ENCODE assay signal across 28 cellular contexts in genomic region chr1:19744886-19745285, GRCh38.
"Had no signal": no experiment of that assay in that cellular context is flagged by ENCODE, and none has a peak within 500 bp of the region (broad histone marks: within the 10 kb centered on the region; RNA-seq: fewer than 3 reads in every experiment).

No MANE protein-coding gene starts in this region.

- H3K27me3 Mint-ChIP-seq: naive B cell; progenitor cell of endocrine pancreas; stimulated activated memory B cell treated with anti-CD40 and anti-IgM and Interleukin-4, amounts not matched to agents 10 μg/mL and 1 μg/mL and 100 μg/mL, for 72 hours; stimulated activated naive CD8-positive, alpha-beta T cell treated with anti-CD3 and anti-CD28 coated beads, Interleukin-15, amount 100 ng/mL, for 72 hours had no signal

- H3K9me3 ChIP-seq: left ventricle myocardium inferior, neutrophil, ovary, transverse colon, upper lobe of left lung, vagina had no signal

- H3K4me3 Mint-ChIP-seq: mesothelial cell of epicardium; natural killer cell; nephron progenitor cell; neural progenitor cell; stimulated activated memory B cell treated with anti-CD40 and anti-IgM and Interleukin-4, amounts not matched to agents 10 μg/mL and 1 μg/mL and 100 μg/mL, for 72 hours; stimulated activated naive CD8-positive, alpha-beta T cell treated with anti-CD3 and anti-CD28 coated beads, Interleukin-15, amount 100 ng/mL, for 72 hours had no signal

- H3K4me1 Mint-ChIP-seq: mesothelial cell of epicardium; naive B cell; natural killer cell; nephron progenitor cell; neural progenitor cell; stimulated activated memory B cell treated with anti-CD40 and anti-IgM and Interleukin-4, amounts not matched to agents 10 μg/mL and 1 μg/mL and 100 μg/mL, for 72 hours; stimulated activated naive CD8-positive, alpha-beta T cell treated with anti-CD3 and anti-CD28 coated beads, Interleukin-15, amount 100 ng/mL, for 72 hours had no signal

- ATAC-seq: natural killer cell; sciatic nerve; stimulated activated memory B cell treated with anti-CD40 and anti-IgM and Interleukin-4, amounts not matched to agents 10 μg/mL and 1 μg/mL and 100 μg/mL, for 72 hours; stimulated activated naive CD8-positive, alpha-beta T cell treated with anti-CD3 and anti-CD28 coated beads, Interleukin-15, amount 100 ng/mL, for 72 hours had no signal

- H3K36me3 Mint-ChIP-seq: natural killer cell, neural progenitor cell had no signal

- H3K4me1 ChIP-seq: left ventricle myocardium inferior, neural progenitor cell, transverse colon, upper lobe of left lung, vagina had no signal

- H3K79me2 ChIP-seq: hepatocyte had no signal

- H3K4me2 ChIP-seq: hepatocyte, neural progenitor cell, smooth muscle cell had no signal

- H3K27ac ChIP-seq: hepatocyte, left ventricle myocardium inferior, neural progenitor cell, neutrophil, ovary, transverse colon, upper lobe of left lung, vagina had no signal

- H2AFZ ChIP-seq: hepatocyte, neural progenitor cell had no signal

- H3K27me3 ChIP-seq: hepatocyte, neural progenitor cell, neutrophil, ovary, transverse colon, upper lobe of left lung, vagina had no signal

- DNase-seq: islet precursor cell; left ventricle myocardium inferior; mesendoderm; naive B cell; natural killer cell; nephron progenitor cell; occipital lobe; ovary; right cardiac atrium; stimulated activated CD4-positive, alpha-beta T cell treated with anti-CD3 and anti-CD28 coated beads, Interleukin-1b, Interleukin-23, amount 100 ng/mL, for 48 hours; stimulated activated CD4-positive, alpha-beta T cell treated with anti-CD3 and anti-CD28 coated beads, Interleukin-2, amount 100 ng/mL, for 48 hours; stimulated activated CD4-positive, alpha-beta T cell treated with anti-CD3 and anti-CD28 coated beads, Interleukin-4, amount 100 ng/mL, for 4 hours; stimulated activated CD8-positive, alpha-beta memory T cell treated with anti-CD3 and anti-CD28 coated beads, Interleukin-4, amount 100 ng/mL, for 48 hours; stimulated activated naive CD4-positive, alpha-beta T cell treated with Interleukin-2 at 50 U/mL for 16 hours; stimulated activated naive CD8-positive, alpha-beta T cell treated with anti-CD3 and anti-CD28 coated beads, Interleukin-15, amount 100 ng/mL, for 72 hours; substantia nigra; transverse colon; upper lobe of left lung had no signal

- H3K27ac Mint-ChIP-seq: mesothelial cell of epicardium; natural killer cell; nephron progenitor cell; neural progenitor cell; progenitor cell of endocrine pancreas; stimulated activated memory B cell treated with anti-CD40 and anti-IgM and Interleukin-4, amounts not matched to agents 10 μg/mL and 1 μg/mL and 100 μg/mL, for 72 hours; stimulated activated naive CD8-positive, alpha-beta T cell treated with anti-CD3 and anti-CD28 coated beads, Interleukin-15, amount 100 ng/mL, for 72 hours had no signal

- H3K36me3 ChIP-seq: neural progenitor cell, ovary had no signal

- H3K9me3 Mint-ChIP-seq: mesothelial cell of epicardium, naive B cell, natural killer cell, nephron progenitor cell, neural progenitor cell had no signal

- H3K9ac ChIP-seq: neural progenitor cell had no signal

- H3K4me3 ChIP-seq: hepatocyte, left ventricle myocardium inferior, lung, neural progenitor cell, ovary, smooth muscle cell, transverse colon, upper lobe of left lung, vagina had no signal
